8 cellular contexts compared by ENCODE assay signal in the genomic region with DNA sequence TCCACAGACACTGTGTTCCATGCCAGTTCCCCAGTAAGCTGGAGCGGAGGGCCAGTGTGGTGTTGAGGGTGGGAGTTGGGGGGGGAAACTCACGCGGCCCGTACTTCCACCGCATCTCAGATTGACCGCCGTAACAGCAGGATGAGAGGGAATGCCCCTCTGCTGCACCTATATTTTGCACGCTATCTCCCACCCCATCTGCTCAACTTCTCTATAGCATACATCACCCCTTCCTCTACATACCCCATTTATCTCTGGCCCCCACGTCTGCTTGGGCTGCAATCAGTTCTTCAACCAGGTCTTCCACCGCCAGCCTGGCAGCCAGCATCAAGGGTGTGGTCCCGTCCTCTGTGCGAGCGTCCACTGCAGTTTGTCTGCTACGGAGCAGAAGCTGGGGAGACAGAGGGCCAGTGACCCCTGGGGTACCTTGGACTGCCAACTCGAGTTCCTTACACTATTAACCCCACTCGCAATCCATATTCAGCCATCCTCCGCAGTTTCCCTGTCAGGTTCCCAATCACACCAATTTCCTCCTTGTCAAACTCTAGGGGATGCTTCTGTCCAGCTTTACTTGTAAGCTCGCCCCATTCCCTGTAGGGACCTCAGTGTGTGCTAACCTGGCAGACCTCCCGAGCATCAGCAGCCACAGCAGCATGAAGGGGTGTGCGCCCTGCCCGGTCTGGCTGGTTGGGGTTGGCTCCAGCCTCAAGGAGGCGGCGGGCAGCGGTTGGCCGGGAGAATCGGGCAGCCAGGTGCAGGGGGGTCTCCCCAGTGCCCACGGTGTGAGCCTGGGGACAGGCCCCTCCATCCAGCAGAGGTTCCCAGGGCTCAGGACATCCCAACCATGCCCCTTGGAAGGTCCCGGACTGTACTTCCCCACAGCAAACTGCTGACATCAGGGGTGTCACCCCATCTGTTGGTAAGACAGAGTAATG. TPM values are rescaled to one million over a fixed set of nuclear protein-coding genes. Genes with fewer than 3 reads are reported as not detected.
DNase-seq lines count a peak whose midpoint lies in the region; ATAC-seq and TF ChIP-seq lines count a peak whose summit lies in the region.

No MANE protein-coding gene starts in this region.

- H3K27ac Mint-ChIP-seq in endothelial cell (ENCODE audit: unreplicated experiment), result peak overlapping the region; percentile 100
- H3K27ac Mint-ChIP-seq in naive B cell, result peak overlapping the region; percentile 99 to 100 (median 100)

- in situ Hi-C loops in KBM-7 (cut with MboI; ENCODE audit: low pct_unique_long_range_greater_than_20kb, low sequenced_read_pairs), result no loop called here

- H3K36me3 Mint-ChIP-seq in endothelial cell (ENCODE audit: low read depth, unreplicated experiment) (peaks cover 8% of the 10 kb centered on the region), naive B cell (peaks cover 0 to 8% of the 10 kb centered on the region in 2 donors)

- H3K4me3 Mint-ChIP-seq in endothelial cell (ENCODE audit: unreplicated experiment) (peak overlapping the region; percentile 52), naive B cell (peak overlapping the region; percentile 92 to 100 (median 98))

- POLR2A ChIA-PET in RWPE1 (lab: Yijun Ruan, JAX; ENCODE audit: low non-redundant PET), result no interaction called here

- no peak for ATAC-seq in naive B cell (ENCODE audit: low read depth in 2 of 2)
- no peak for ATAC-seq in HG03139 (IDR thresholded peaks at IDR 0.05; ENCODE audit: unreplicated experiment)
- ATAC-seq in HG02763 (IDR thresholded peaks at IDR 0.05; ENCODE audit: unreplicated experiment), result no peak

- DNase-seq in GM12865 (ENCODE audit: low read depth) (peak; percentile 63), RWPE1 (ENCODE audit: low spot score) (no peak), endothelial cell (ENCODE audit: low spot score) (no peak), naive B cell (peak; percentile 23), NAMALWA (ENCODE audit: low spot score) (no peak), KBM-7 (no peak)

- H3K27ac ChIP-seq in RWPE1, result peak overlapping the region; percentile 95

- H3K27me3 Mint-ChIP-seq in endothelial cell (ENCODE audit: unreplicated experiment) (peaks cover 7% of the 10 kb centered on the region), naive B cell (peaks cover 0 to 3% (median 0%) of the 10 kb centered on the region in 3 donors)

- H3K9me3 Mint-ChIP-seq in endothelial cell (ENCODE audit: unreplicated experiment) (no peaks in the 10 kb centered on the region), naive B cell (no peaks in the 10 kb centered on the region)

- CTCF ChIA-PET in RWPE1 (lab: Yijun Ruan, JAX), result interaction anchor here (0.7 kb wide), 1 partner anchor 167 kb away, joined by 4 read pairs; no protein-coding TSS in a partner anchor

- H3K4me3 ChIP-seq in GM12865 (ENCODE audit: low read depth, low read length), result peak overlapping the region; percentile 86

- TF ChIP-seq CTCF in GM12865 (IDR thresholded peaks at IDR 0.05; ENCODE audit: insufficient read depth, low read depth, low read length, missing control alignments) (peak; percentile 16), RWPE1 (conservative IDR thresholded peaks at IDR 0.05; ENCODE audit: low read depth) (no peak), endothelial cell (IDR thresholded peaks at IDR 0.05; ENCODE audit: unreplicated experiment) (no peak)

- H3K4me1 Mint-ChIP-seq in endothelial cell (ENCODE audit: unreplicated experiment), result peaks cover 45% of the 10 kb centered on the region
- peaks cover 42 to 48% (median 44%) of the 10 kb centered on the region in 3 donors for H3K4me1 Mint-ChIP-seq in naive B cell

RNA-seq across cellular contexts. Expression of gene GPSM3, which starts 4.5 kb away (rescaled TPM):
- total RNA-seq in endothelial cell (ENCODE audit: unreplicated experiment), result 49.0 TPM
- 100 to 1,000 TPM in 5 of 6 donors, 10 to 100 TPM in 1; 99.0 to 145 (median 125) TPM for polyA plus RNA-seq in naive B cell (ENCODE audit: low read depth in 6 of 6)

RNA-seq across cellular contexts. Expression of gene PBX2, which starts 6.9 kb away (rescaled TPM):
- total RNA-seq in endothelial cell (ENCODE audit: unreplicated experiment), result 308 TPM
- polyA plus RNA-seq in naive B cell (ENCODE audit: low read depth in 6 of 6), result 1 to 10 TPM in 5 of 6 donors, under 1 TPM in 1; 0.64 to 4.0 (median 3.1) TPM

RNA-seq across cellular contexts. Expression of gene AGER, which starts 12.9 kb away (rescaled TPM):
- total RNA-seq in endothelial cell (ENCODE audit: unreplicated experiment), result 42.2 TPM
- polyA plus RNA-seq in naive B cell (ENCODE audit: low read depth in 6 of 6), result 1 to 10 TPM in 1 of 6 donors, under 1 TPM in 3, not detected in 2; 0.32 to 1.1 (median 0.63) TPM

RNA-seq across cellular contexts. Expression of gene RNF5, which starts 18.7 kb away (rescaled TPM):
- 44.4 TPM for total RNA-seq in endothelial cell (ENCODE audit: unreplicated experiment)
- 100 to 1,000 TPM in 3 of 6 donors, 10 to 100 TPM in 3; 85.9 to 116 (median 102) TPM for polyA plus RNA-seq in naive B cell (ENCODE audit: low read depth in 6 of 6)

RNA-seq across cellular contexts. Expression of gene AGPAT1, which starts 21.1 kb away (rescaled TPM):
- total RNA-seq in endothelial cell (ENCODE audit: unreplicated experiment), result 93.3 TPM
- 10 to 100 TPM in 5 of 6 donors, 1 to 10 TPM in 1; 9.1 to 20.6 (median 13.1) TPM for polyA plus RNA-seq in naive B cell (ENCODE audit: low read depth in 6 of 6)

Comparison
In these comparisons a context has a peak if more than half of its experiments do, and no peak if none do; other contexts are left out.
1. DNase-seq: peak in GM12865 (single experiment) and naive B cell (single experiment); none in RWPE1 (single experiment), endothelial cell (single experiment), NAMALWA (single experiment) and KBM-7 (single experiment).